13 cellular contexts compared by ENCODE assay signal in genomic region chr2:149595069-149595963, GRCh38. TPM values are rescaled to one million over a fixed set of nuclear protein-coding genes. Genes with fewer than 3 reads are reported as not detected.
A peak's percentile ranks its signal among the peaks of the same experiment; 100 is the strongest.
DNase-seq lines count a peak whose midpoint lies in the region; ATAC-seq and TF ChIP-seq lines count a peak whose summit lies in the region.
"Had no signal": no experiment of that assay in that cellular context is flagged by ENCODE, and none has a peak within 500 bp of the region (broad histone marks: within the 10 kb centered on the region; RNA-seq: fewer than 3 reads in every experiment).

No MANE protein-coding gene starts in this region.

- H3K27me3 ChIP-seq in BE2C (no peaks in the 10 kb centered on the region), brain microvascular endothelial cell (replicated peaks) (no peaks in the 10 kb centered on the region), right lobe of liver (no peaks in the 10 kb centered on the region), uterus (no peaks in the 10 kb centered on the region)

- no peak for ATAC-seq in right lobe of liver
- no peak for ATAC-seq in GM19397 (IDR thresholded peaks at IDR 0.05; ENCODE audit: unreplicated experiment)
- ATAC-seq: psoas muscle had no signal

- no peak overlapping the region for H3K4me3 ChIP-seq in BE2C (ENCODE audit: low read depth, low read length)
- H3K4me3 ChIP-seq in brain microvascular endothelial cell (ENCODE audit: low read depth, low read length), result no peak overlapping the region
- no peak overlapping the region for H3K4me3 ChIP-seq in right lobe of liver
- H3K4me3 ChIP-seq in uterus, result no peak overlapping the region
- H3K4me3 ChIP-seq: psoas muscle had no signal

- H3K9me3 ChIP-seq in BE2C (no peaks in the 10 kb centered on the region), right lobe of liver (no peaks in the 10 kb centered on the region), uterus (no peaks in the 10 kb centered on the region)
- H3K9me3 ChIP-seq: psoas muscle had no signal

- WGBS in right lobe of liver (ENCODE audit: insufficient coverage, low coverage, low lambda C conversion rate, missing lambda C conversion rate), result 88% methylated on average over 1 of the region's 1 CpG

- intact Hi-C loops in right lobe of liver (cut with DNase I) (no loop called here), uterus (cut with DNase I; ENCODE audit: low total_unique reads) (loop anchor here (10.0 kb wide), 1 partner anchor 1639 kb away; no protein-coding TSS in a partner anchor)

- H3K36me3 ChIP-seq in BE2C, result no peaks in the 10 kb centered on the region
- H3K36me3 ChIP-seq in brain microvascular endothelial cell (replicated peaks), result no peaks in the 10 kb centered on the region
- no peaks in the 10 kb centered on the region for H3K36me3 ChIP-seq in right lobe of liver
- H3K36me3 ChIP-seq in uterus, result no peaks in the 10 kb centered on the region

- H3K27ac ChIP-seq in brain microvascular endothelial cell, result no peak overlapping the region
- H3K27ac ChIP-seq in right lobe of liver, result no peak overlapping the region
- H3K27ac ChIP-seq in uterus, result no peak overlapping the region
- H3K27ac ChIP-seq: psoas muscle had no signal

- in situ Hi-C loops in brain microvascular endothelial cell (cut with HindIII; ENCODE audit: low pct_ligation_motif_present, low sequenced_read_pairs), result no loop called here

- DNase-seq in BE2C (no peak), brain microvascular endothelial cell (no peak), right lobe of liver (no peak), uterus (no peak), NCI-H146 treated with DMSO at 0.1 percent for 48 hours (lab: John Stamatoyannopoulos, UW; ENCODE audit: unreplicated experiment) (no peak), C1 segment of cervical spinal cord (lab: John Stamatoyannopoulos, UW) (no peak)
- DNase-seq: foreskin melanocyte; KBM-7; NCI-H748 treated with DMSO at 0.1 percent for 48 hours; psoas muscle; stimulated activated CD4-positive, alpha-beta T cell treated with anti-CD3 and anti-CD28 coated beads, Interleukin-4, amount 100 ng/mL, for 4 hours had no signal

- TF ChIP-seq POLR2A in right lobe of liver (IDR thresholded peaks at IDR 0.05) (no peak), uterus (IDR thresholded peaks at IDR 0.05) (no peak)

- TF ChIP-seq CTCF in BE2C (IDR thresholded peaks at IDR 0.05; ENCODE audit: low read depth, low read length) (peak; percentile 15; the same call in 1 of the 2 replicates), LNCAP (IDR thresholded peaks at IDR 0.05) (peak; percentile 53), brain microvascular endothelial cell (IDR thresholded peaks at IDR 0.05; ENCODE audit: low read depth, low read length, missing control alignments) (peak; percentile 34), right lobe of liver (IDR thresholded peaks at IDR 0.05) (peak in 3 of 4 donors; percentile 14 to 16 (median 16)), uterus (IDR thresholded peaks at IDR 0.05) (no peak)

- H3K4me1 ChIP-seq in BE2C, result no peaks in the 10 kb centered on the region
- H3K4me1 ChIP-seq in right lobe of liver, result peaks cover 0 to 8% (median 5%) of the 10 kb centered on the region in 4 donors
- H3K4me1 ChIP-seq in uterus, result peaks cover 0 to 2% of the 10 kb centered on the region in 2 donors
- H3K4me1 ChIP-seq: psoas muscle had no signal

RNA-seq across cellular contexts. Expression of gene MMADHC, which starts 7.7 kb away (rescaled TPM):
- polyA plus RNA-seq in BE2C (2012; ENCODE audit: insufficient read depth, insufficient read length, low read depth), result 45.5 TPM
- 10 to 100 TPM; 59.9 to 84.9 (median 66.2) TPM for total RNA-seq in right lobe of liver
- total RNA-seq in uterus, result 100 to 1,000 TPM in 3 of 4 donors, 10 to 100 TPM in 1; 72.9 to 128 (median 106) TPM

Comparison
In these comparisons a context has a peak if more than half of its experiments do, and no peak if none do; other contexts are left out.
1. CTCF ChIP-seq: peak in BE2C (single experiment), LNCAP (single experiment), brain microvascular endothelial cell (single experiment) and right lobe of liver (3 of 4); none in uterus (0 of 4).